Comparison of ENCODE assay signal across 12 cellular contexts in the genomic region with DNA sequence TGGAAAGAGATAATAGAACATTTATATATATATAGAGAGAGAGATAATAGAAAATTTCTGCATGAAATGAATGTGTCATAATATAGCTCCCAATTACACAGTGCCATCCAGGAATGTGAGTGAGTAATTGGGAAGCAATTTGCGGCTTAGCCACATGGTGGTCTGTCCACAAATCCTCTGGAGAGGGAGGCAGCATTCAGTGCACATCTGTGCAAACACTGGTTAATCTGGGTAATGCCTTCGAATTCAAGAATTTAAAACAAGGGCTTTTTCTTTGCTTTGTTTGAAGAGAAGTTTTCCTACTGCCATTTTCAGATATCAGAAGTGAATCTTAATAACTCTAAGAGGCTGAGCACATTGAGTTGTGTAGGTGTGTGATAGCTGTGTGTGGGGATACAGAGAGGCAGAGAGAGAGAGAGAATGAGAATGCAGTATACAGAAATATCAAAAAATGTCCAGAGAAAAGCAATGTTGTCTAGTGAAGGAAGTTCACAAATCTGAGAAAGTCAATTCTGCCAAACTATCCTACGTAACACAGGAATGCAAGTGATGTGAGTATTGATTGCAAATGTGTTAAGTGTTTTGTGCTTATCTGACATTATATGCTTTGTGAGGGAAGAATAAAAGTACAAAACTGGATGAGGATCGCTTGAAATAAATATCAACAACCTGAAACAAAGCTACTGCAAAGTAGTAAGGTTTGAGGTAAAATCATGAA.
A peak's percentile ranks its signal among the peaks of the same experiment; 100 is the strongest.
DNase-seq lines count a peak whose midpoint lies in the region; ATAC-seq and TF ChIP-seq lines count a peak whose summit lies in the region.
"Had no signal": no experiment of that assay in that cellular context is flagged by ENCODE, and none has a peak within 500 bp of the region (broad histone marks: within the 10 kb centered on the region; RNA-seq: fewer than 3 reads in every experiment).

No MANE protein-coding gene starts in this region.

- in situ Hi-C loops in astrocyte of the cerebellum (cut with HindIII; ENCODE audit: low sequenced_read_pairs), result no loop called here

- H3K4me3 ChIP-seq in AG09309 (ENCODE audit: control insufficient read depth, low read depth, low read length) (no peak overlapping the region), astrocyte of the cerebellum (ENCODE audit: low read depth, low read length) (no peak overlapping the region), kidney epithelial cell (ENCODE audit: low read depth, low read length) (no peak overlapping the region)

- DNase-seq in AG09309 (ENCODE audit: low read depth) (peak; percentile 56), HT1080 (ENCODE audit: low read depth) (peak; percentile 91), astrocyte of the cerebellum (ENCODE audit: low read depth) (peak; percentile 82), kidney epithelial cell (ENCODE audit: low read depth) (peak; percentile 67), Ammon's horn (ENCODE audit: low spot score) (no peak), left colon (no peak)
- DNase-seq in stimulated activated CD4-positive, alpha-beta T cell treated with anti-CD3 and anti-CD28 coated beads, Interleukin-12 subunit alpha, Interleukin-12 subunit beta, amount 100 ng/mL, for 4 hours, result no peak
- DNase-seq: activated effector memory CD4-positive, alpha-beta T cell treated with anti-CD3 and anti-CD28 coated beads, Interleukin-2, amount 50 U/mL, for 16 hours; CD4-positive, alpha-beta memory T cell; effector CD8-positive, alpha-beta T cell; kidney had no signal

- ATAC-seq in HG03139 (IDR thresholded peaks at IDR 0.05; ENCODE audit: unreplicated experiment), result no peak
- ATAC-seq in left colon, result no peak

- TF ChIP-seq CTCF in AG09309 (IDR thresholded peaks at IDR 0.05; ENCODE audit: control insufficient read depth, insufficient read depth, low read depth, low read length, missing control alignments) (no peak), astrocyte of the cerebellum (IDR thresholded peaks at IDR 0.05; ENCODE audit: low read depth, low read length, missing control alignments) (no peak), kidney epithelial cell (IDR thresholded peaks at IDR 0.05; ENCODE audit: insufficient read depth, low read length, poor library complexity, severe bottlenecking) (no peak)

- no peaks in the 10 kb centered on the region for H3K36me3 ChIP-seq in kidney epithelial cell (ENCODE audit: control insufficient read depth, insufficient read depth, low read length)

- no peaks in the 10 kb centered on the region for H3K27me3 ChIP-seq in kidney epithelial cell (ENCODE audit: control insufficient read depth, insufficient read depth, low read length)

- intact Hi-C loops in left colon (cut with DNase I, micrococcal nuclease), result no loop called here

Comparison
In these comparisons a context has a peak if more than half of its experiments do, and no peak if none do; other contexts are left out.
1. DNase-seq: peak in AG09309 (single experiment), HT1080 (single experiment), astrocyte of the cerebellum (single experiment) and kidney epithelial cell (single experiment); none in Ammon's horn (single experiment), left colon (0 of 2) and stimulated activated CD4-positive, alpha-beta T cell treated with anti-CD3 and anti-CD28 coated beads, Interleukin-12 subunit alpha, Interleukin-12 subunit beta, amount 100 ng/mL, for 4 hours (single experiment).